8 cellular contexts compared by ENCODE assay signal in the genomic region with DNA sequence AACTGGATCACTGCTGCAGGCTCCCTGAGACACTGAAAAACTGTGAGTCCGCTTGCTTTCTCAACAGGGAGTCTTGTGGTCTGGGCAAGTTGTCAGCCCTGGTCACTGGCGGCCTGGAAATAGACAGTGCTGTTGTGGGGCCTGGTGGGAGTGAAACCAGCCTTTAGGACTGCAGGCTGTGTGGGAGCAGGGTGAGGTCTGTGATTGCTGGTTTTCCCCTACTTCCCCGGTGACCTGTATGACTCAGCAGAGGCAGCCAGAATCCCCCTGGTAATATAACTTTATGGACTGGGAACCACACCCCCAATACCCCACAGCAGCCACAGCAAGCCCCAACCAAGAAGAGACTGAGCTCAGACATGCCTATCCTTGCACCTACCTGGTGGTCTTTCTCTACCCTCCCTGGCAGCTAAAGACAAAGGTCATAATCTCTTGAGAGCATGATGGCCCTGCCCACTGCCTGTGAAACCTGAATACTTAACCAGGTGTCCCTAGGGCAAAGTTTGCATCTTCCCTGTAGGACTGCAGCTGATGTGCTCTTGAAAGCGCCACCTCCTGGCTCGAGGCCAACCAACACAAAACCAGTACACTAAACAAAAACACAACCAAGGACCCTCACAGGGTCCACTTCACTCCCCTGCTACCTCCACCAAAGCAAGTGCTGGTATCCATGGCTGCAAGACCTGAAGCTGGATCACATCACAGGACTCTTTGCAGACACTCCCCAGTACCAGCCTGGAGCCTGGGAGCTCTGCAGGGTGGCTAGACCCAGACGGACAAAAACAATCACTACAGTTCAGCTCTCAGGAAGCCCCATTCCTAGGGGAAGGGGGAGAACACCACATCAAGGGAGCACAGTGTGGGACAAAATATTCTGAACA. TPM values are rescaled to one million over a fixed set of nuclear protein-coding genes. Genes with fewer than 3 reads are reported as not detected.
DNase-seq lines count a peak whose midpoint lies in the region; ATAC-seq, FAIRE-seq and TF ChIP-seq lines count a peak whose summit lies in the region.

No MANE protein-coding gene starts in this region.

- no peaks in the 10 kb centered on the region for H3K27me3 Mint-ChIP-seq in astrocyte (ENCODE audit: low read depth, unreplicated experiment)
- peaks cover 0 to 19% of the 10 kb centered on the region in 2 donors for H3K27me3 Mint-ChIP-seq in stimulated activated naive B cell treated with anti-CD40 and anti-IgM and Interleukin-4, amounts not matched to agents 10 μg/mL and 1 μg/mL and 100 μg/mL, for 72 hours

- H3K27me3 ChIP-seq in astrocyte (ENCODE audit: insufficient read depth, low read length) (peaks cover 3% of the 10 kb centered on the region), heart right ventricle (no peaks in the 10 kb centered on the region)

- FAIRE-seq in astrocyte (lab: Jason Lieb, UNC), result no peak

- H3K27ac Mint-ChIP-seq in astrocyte (ENCODE audit: unreplicated experiment), result peak overlapping the region; percentile 42
- H3K27ac Mint-ChIP-seq in stimulated activated naive B cell treated with anti-CD40 and anti-IgM and Interleukin-4, amounts not matched to agents 10 μg/mL and 1 μg/mL and 100 μg/mL, for 72 hours, result peak overlapping the region; percentile 89

- H3K9me3 ChIP-seq in astrocyte (ENCODE audit: insufficient read depth, low read depth, low read length) (no peaks in the 10 kb centered on the region), heart right ventricle (no peaks in the 10 kb centered on the region)

- H3K4me3 ChIP-seq in astrocyte (ENCODE audit: insufficient read depth, low read depth, low read length) (no peak overlapping the region), heart right ventricle (no peak overlapping the region)

- H2AFZ ChIP-seq in astrocyte (ENCODE audit: low read depth, low read length), result no peak overlapping the region

- no peaks in the 10 kb centered on the region for H3K36me3 Mint-ChIP-seq in astrocyte (ENCODE audit: low read depth, unreplicated experiment)
- H3K36me3 Mint-ChIP-seq in stimulated activated naive B cell treated with anti-CD40 and anti-IgM and Interleukin-4, amounts not matched to agents 10 μg/mL and 1 μg/mL and 100 μg/mL, for 72 hours, result no peaks in the 10 kb centered on the region

- ATAC-seq in GM21526 (IDR thresholded peaks at IDR 0.05; ENCODE audit: low FRiP score, unreplicated experiment), result peak; percentile 98
- peak; percentile 96 for ATAC-seq in HG03575 (IDR thresholded peaks at IDR 0.05; ENCODE audit: extremely low read depth, insufficient number of reproducible peaks, low FRiP score, unreplicated experiment)
- ATAC-seq in stimulated activated naive B cell treated with anti-CD40 and anti-IgM and Interleukin-4, amounts not matched to agents 10 μg/mL and 1 μg/mL and 100 μg/mL, for 72 hours (replicated peaks), result peak; percentile 96 to 99
- ATAC-seq in heart right ventricle, result no peak

- WGBS in heart right ventricle, 2 donors, result 52 to 55% methylated on average over 6 of the region's 6 CpGs

- intact Hi-C loops in heart right ventricle (cut with DNase I), result no loop called here

- DNase-seq in GM13976 (ENCODE audit: low spot score), result peak; percentile 44
- DNase-seq in astrocyte (ENCODE audit: low read depth), result peak; percentile 71
- DNase-seq in stimulated activated naive B cell treated with anti-CD40 and anti-IgM and Interleukin-4, amounts not matched to agents 10 μg/mL and 1 μg/mL and 100 μg/mL, for 72 hours, result peak; percentile 68
- no peak for DNase-seq in NOMO-1 (lab: John Stamatoyannopoulos, UW; ENCODE audit: unreplicated experiment in 2 of 2)
- DNase-seq in NCI-H446 (lab: John Stamatoyannopoulos, UW), result no peak
- no peak for DNase-seq in heart right ventricle

- no peaks in the 10 kb centered on the region for H3K79me2 ChIP-seq in astrocyte (ENCODE audit: insufficient read depth, low read length)

- H4K20me1 ChIP-seq in astrocyte (ENCODE audit: insufficient read depth, low read length), result no peaks in the 10 kb centered on the region

- H3K4me1 ChIP-seq in astrocyte (ENCODE audit: insufficient read depth, low read length), result no peaks in the 10 kb centered on the region
- H3K4me1 ChIP-seq in heart right ventricle, result no peaks in the 10 kb centered on the region

- no peaks in the 10 kb centered on the region for H3K9me3 Mint-ChIP-seq in astrocyte (ENCODE audit: unreplicated experiment)
- no peaks in the 10 kb centered on the region for H3K9me3 Mint-ChIP-seq in stimulated activated naive B cell treated with anti-CD40 and anti-IgM and Interleukin-4, amounts not matched to agents 10 μg/mL and 1 μg/mL and 100 μg/mL, for 72 hours

- peaks cover 14% of the 10 kb centered on the region for H3K4me1 Mint-ChIP-seq in astrocyte (ENCODE audit: low read depth, unreplicated experiment)
- H3K4me1 Mint-ChIP-seq in stimulated activated naive B cell treated with anti-CD40 and anti-IgM and Interleukin-4, amounts not matched to agents 10 μg/mL and 1 μg/mL and 100 μg/mL, for 72 hours, result peaks cover 8 to 13% of the 10 kb centered on the region in 2 donors

- in situ Hi-C loops in GM13976 (cut with MboI; ENCODE audit: low sequenced_read_pairs, unreplicated experiment), result no loop called here

- H3K4me2 ChIP-seq in astrocyte (ENCODE audit: low read length), result no peak overlapping the region

- no peak overlapping the region for H3K9ac ChIP-seq in astrocyte (ENCODE audit: low read length)

- H3K27ac ChIP-seq in astrocyte (ENCODE audit: low read depth, low read length) (no peak overlapping the region), heart right ventricle (no peak overlapping the region)

- H3K36me3 ChIP-seq in astrocyte (ENCODE audit: insufficient read depth, low read length) (no peaks in the 10 kb centered on the region), heart right ventricle (no peaks in the 10 kb centered on the region)

- H3K4me3 Mint-ChIP-seq in astrocyte (ENCODE audit: unreplicated experiment), result no peak overlapping the region
- peak overlapping the region; percentile 31 to 54 for H3K4me3 Mint-ChIP-seq in stimulated activated naive B cell treated with anti-CD40 and anti-IgM and Interleukin-4, amounts not matched to agents 10 μg/mL and 1 μg/mL and 100 μg/mL, for 72 hours

- peak; percentile 30 for TF ChIP-seq CTCF in GM13976 (IDR thresholded peaks at IDR 0.05; ENCODE audit: borderline replicate concordance, control extremely low read depth, extremely low read depth, insufficient read depth, missing control alignments)
- TF ChIP-seq CTCF in astrocyte (IDR thresholded peaks at IDR 0.05; ENCODE audit: insufficient read depth, low read depth, low read length), result no peak
- TF ChIP-seq CTCF in heart right ventricle (IDR thresholded peaks at IDR 0.05), result no peak

RNA-seq across cellular contexts. Expression of a gene that starts 7.2 kb away (rescaled TPM):
- total RNA-seq in astrocyte (1.5 and 2.2 TPM in 2 replicates), heart right ventricle (1 to 10 TPM in 9 of 10 donors, under 1 TPM in 1; 0.62 to 3.7 (median 1.9) TPM)
- under 1 TPM; 0.19 to 0.51 TPM for polyA plus RNA-seq in heart right ventricle

RNA-seq across cellular contexts. Expression of a gene that starts 50.5 kb away (rescaled TPM):
- 9.4 and 13.0 TPM in 2 replicates for total RNA-seq in astrocyte
- total RNA-seq in heart right ventricle, result 1 to 10 TPM; 1.2 to 5.2 (median 1.9) TPM
- polyA plus RNA-seq in heart right ventricle, result 1 to 10 TPM; 1.5 to 3.1 TPM

RNA-seq across cellular contexts. Expression of a gene that starts 50.7 kb away (rescaled TPM):
- total RNA-seq in astrocyte (6.3 and 9.1 TPM in 2 replicates), heart right ventricle (10 to 100 TPM; 15.9 to 29.6 (median 22.6) TPM)
- polyA plus RNA-seq in heart right ventricle, result 1 to 10 TPM; 4.1 to 5.7 TPM

Comparison
In these comparisons a context has a peak if more than half of its experiments do, and no peak if none do; other contexts are left out.
1. DNase-seq: peak in GM13976 (single experiment), astrocyte (single experiment) and stimulated activated naive B cell treated with anti-CD40 and anti-IgM and Interleukin-4, amounts not matched to agents 10 μg/mL and 1 μg/mL and 100 μg/mL, for 72 hours (single experiment); none in NOMO-1 (0 of 2), NCI-H446 (0 of 2) and heart right ventricle (0 of 2).
2. ATAC-seq: peak in GM21526 (single experiment), HG03575 (single experiment) and stimulated activated naive B cell treated with anti-CD40 and anti-IgM and Interleukin-4, amounts not matched to agents 10 μg/mL and 1 μg/mL and 100 μg/mL, for 72 hours (2 of 2); none in heart right ventricle (0 of 8).